1 cellular context compared by ENCODE assay signal in the genomic region with DNA sequence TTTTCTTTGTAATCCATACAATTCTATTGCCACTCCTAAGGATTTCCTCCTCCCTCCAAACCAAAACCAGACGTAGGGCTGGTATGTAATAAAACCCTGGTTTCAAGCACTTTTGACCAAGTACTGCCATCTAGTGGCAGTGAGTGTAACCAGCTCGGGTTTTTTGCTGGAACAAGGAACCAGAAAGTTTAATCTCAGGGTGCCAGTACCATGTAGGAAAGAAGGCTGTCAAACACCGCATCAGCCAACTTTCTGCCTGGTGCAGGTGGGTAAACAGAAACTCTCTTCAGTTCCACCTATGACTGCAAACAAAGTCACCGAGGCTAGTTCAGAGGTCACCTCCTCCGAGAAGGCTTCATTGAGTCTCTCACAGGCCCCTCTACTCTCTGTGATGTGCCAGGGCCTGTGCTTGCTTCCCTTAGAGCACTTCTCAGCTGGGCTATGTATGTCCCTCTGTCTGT.
A peak's percentile ranks its signal among the peaks of the same experiment; 100 is the strongest.
TF ChIP-seq lines count a peak whose summit lies in the region.

No MANE protein-coding gene starts in this region.

TF ChIP-seq in HepG2, 621 proteins besides CTCF, POLR2A, EP300 and RAD21 (continued from another document and continues in another):
- TF ChIP-seq, protein P1, sequence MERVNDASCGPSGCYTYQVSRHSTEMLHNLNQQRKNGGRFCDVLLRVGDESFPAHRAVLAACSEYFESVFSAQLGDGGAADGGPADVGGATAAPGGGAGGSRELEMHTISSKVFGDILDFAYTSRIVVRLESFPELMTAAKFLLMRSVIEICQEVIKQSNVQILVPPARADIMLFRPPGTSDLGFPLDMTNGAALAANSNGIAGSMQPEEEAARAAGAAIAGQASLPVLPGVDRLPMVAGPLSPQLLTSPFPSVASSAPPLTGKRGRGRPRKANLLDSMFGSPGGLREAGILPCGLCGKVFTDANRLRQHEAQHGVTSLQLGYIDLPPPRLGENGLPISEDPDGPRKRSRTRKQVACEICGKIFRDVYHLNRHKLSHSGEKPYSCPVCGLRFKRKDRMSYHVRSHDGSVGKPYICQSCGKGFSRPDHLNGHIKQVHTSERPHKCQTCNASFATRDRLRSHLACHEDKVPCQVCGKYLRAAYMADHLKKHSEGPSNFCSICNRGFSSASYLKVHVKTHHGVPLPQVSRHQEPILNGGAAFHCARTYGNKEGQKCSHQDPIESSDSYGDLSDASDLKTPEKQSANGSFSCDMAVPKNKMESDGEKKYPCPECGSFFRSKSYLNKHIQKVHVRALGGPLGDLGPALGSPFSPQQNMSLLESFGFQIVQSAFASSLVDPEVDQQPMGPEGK (CRISPR knock-in tag; IDR thresholded peaks at IDR 0.05): peak; percentile 52; the same call in 1 of the 2 replicates
- TF ChIP-seq ZFP1 (CRISPR knock-in tag; IDR thresholded peaks at IDR 0.05): peak; percentile 55; the same call in 1 of the 2 replicates
- TF ChIP-seq ASH2L (IDR thresholded peaks at IDR 0.05; ENCODE audit: insufficient read length, low read depth, low read length): no peak
- TF ChIP-seq, protein P2, sequence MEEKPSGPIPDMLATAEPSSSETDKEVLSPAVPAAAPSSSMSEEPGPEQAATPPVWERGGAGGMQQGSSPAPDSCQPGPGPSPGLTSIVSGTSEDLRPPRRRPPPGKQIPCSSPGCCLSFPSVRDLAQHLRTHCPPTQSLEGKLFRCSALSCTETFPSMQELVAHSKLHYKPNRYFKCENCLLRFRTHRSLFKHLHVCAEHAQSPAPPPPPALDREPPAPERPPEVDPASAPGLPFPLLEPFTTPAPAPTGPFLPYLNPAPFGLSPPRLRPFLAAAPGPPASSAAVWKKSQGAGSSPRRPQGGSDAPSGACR (CRISPR knock-in tag; IDR thresholded peaks at IDR 0.05): peak; percentile 49; the same call in 1 of the 2 replicates
- TF ChIP-seq, protein P3, sequence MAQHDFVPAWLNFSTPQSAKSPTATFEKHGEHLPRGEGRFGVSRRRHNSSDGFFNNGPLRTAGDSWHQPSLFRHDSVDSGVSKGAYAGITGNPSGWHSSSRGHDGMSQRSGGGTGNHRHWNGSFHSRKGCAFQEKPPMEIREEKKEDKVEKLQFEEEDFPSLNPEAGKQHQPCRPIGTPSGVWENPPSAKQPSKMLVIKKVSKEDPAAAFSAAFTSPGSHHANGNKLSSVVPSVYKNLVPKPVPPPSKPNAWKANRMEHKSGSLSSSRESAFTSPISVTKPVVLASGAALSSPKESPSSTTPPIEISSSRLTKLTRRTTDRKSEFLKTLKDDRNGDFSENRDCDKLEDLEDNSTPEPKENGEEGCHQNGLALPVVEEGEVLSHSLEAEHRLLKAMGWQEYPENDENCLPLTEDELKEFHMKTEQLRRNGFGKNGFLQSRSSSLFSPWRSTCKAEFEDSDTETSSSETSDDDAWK (CRISPR knock-in tag; IDR thresholded peaks at IDR 0.05): no peak
- peak; percentile 39; the same call in 1 of the 2 replicates for TF ChIP-seq PHF8 (CRISPR knock-in tag; IDR thresholded peaks at IDR 0.05)
- TF ChIP-seq, protein P4, sequence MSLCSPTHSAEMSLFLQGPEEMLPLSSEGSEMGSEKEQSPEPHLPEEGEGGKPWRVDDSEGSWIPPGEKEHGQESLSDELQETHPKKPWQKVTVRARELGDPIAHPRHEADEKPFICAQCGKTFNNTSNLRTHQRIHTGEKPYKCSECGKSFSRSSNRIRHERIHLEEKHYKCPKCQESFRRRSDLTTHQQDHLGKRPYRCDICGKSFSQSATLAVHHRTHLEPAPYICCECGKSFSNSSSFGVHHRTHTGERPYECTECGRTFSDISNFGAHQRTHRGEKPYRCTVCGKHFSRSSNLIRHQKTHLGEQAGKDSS (CRISPR knock-in tag; IDR thresholded peaks at IDR 0.05; ENCODE audit: borderline replicate concordance, low read depth): peak; percentile 9; the same call in 1 of the 2 replicates
- TF ChIP-seq, protein P5, sequence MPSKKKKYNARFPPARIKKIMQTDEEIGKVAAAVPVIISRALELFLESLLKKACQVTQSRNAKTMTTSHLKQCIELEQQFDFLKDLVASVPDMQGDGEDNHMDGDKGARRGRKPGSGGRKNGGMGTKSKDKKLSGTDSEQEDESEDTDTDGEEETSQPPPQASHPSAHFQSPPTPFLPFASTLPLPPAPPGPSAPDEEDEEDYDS (CRISPR knock-in tag; IDR thresholded peaks at IDR 0.05): peak; percentile 53; the same call in 1 of the 2 replicates
- TF ChIP-seq TEAD3 (CRISPR knock-in tag; optimal IDR thresholded peaks at IDR 0.05; ENCODE audit: borderline replicate concordance): peak; percentile 96
- TF ChIP-seq IRF2 (CRISPR knock-in tag; IDR thresholded peaks at IDR 0.05): peak; percentile 85
- TF ChIP-seq RNF2 (conservative IDR thresholded peaks at IDR 0.05; ENCODE audit: low read depth): no peak
- TF ChIP-seq, protein P6, sequence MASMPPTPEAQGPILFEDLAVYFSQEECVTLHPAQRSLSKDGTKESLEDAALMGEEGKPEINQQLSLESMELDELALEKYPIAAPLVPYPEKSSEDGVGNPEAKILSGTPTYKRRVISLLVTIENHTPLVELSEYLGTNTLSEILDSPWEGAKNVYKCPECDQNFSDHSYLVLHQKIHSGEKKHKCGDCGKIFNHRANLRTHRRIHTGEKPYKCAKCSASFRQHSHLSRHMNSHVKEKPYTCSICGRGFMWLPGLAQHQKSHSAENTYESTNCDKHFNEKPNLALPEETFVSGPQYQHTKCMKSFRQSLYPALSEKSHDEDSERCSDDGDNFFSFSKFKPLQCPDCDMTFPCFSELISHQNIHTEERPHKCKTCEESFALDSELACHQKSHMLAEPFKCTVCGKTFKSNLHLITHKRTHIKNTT (CRISPR knock-in tag; IDR thresholded peaks at IDR 0.05): no peak
- TF ChIP-seq KLF9 (CRISPR knock-in tag; IDR thresholded peaks at IDR 0.05; ENCODE audit: low read depth): peak; percentile 79; the same call in 1 of the 2 replicates
- TF ChIP-seq ZNF501 (CRISPR knock-in tag; IDR thresholded peaks at IDR 0.05): no peak; the same call in 1 of the 2 replicates
- TF ChIP-seq ZFP82 (CRISPR knock-in tag; IDR thresholded peaks at IDR 0.05; ENCODE audit: borderline replicate concordance): 0 out of 2 replicates have a peak, but pooled peaks have one; percentile 52
- peak; percentile 45 for TF ChIP-seq GATAD1 (CRISPR knock-in tag; IDR thresholded peaks at IDR 0.05)
- no peak for TF ChIP-seq KDM1A (CRISPR knock-in tag; IDR thresholded peaks at IDR 0.05)
- no peak for TF ChIP-seq ZNF672 (CRISPR knock-in tag; IDR thresholded peaks at IDR 0.05)
- TF ChIP-seq, protein P7, sequence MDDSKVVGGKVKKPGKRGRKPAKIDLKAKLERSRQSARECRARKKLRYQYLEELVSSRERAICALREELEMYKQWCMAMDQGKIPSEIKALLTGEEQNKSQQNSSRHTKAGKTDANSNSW (CRISPR knock-in tag; IDR thresholded peaks at IDR 0.05; ENCODE audit: borderline replicate concordance): no peak
- TF ChIP-seq PHF5A (CRISPR knock-in tag; IDR thresholded peaks at IDR 0.05; ENCODE audit: low read depth, unreplicated experiment): peak; percentile 45
- TF ChIP-seq SUZ12 (IDR thresholded peaks at IDR 0.05; ENCODE audit: low read depth, low read length): no peak
- TF ChIP-seq ZNF136 (CRISPR knock-in tag; IDR thresholded peaks at IDR 0.05; ENCODE audit: low read depth): no peak
- TF ChIP-seq, protein P8, sequence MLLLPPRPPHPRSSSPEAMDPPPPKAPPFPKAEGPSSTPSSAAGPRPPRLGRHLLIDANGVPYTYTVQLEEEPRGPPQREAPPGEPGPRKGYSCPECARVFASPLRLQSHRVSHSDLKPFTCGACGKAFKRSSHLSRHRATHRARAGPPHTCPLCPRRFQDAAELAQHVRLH (CRISPR knock-in tag; IDR thresholded peaks at IDR 0.05; ENCODE audit: borderline replicate concordance, low read depth): peak; percentile 81; the same call in 1 of the 2 replicates
- no peak for TF ChIP-seq PHF20 (CRISPR knock-in tag; IDR thresholded peaks at IDR 0.05)
- TF ChIP-seq, protein P9, sequence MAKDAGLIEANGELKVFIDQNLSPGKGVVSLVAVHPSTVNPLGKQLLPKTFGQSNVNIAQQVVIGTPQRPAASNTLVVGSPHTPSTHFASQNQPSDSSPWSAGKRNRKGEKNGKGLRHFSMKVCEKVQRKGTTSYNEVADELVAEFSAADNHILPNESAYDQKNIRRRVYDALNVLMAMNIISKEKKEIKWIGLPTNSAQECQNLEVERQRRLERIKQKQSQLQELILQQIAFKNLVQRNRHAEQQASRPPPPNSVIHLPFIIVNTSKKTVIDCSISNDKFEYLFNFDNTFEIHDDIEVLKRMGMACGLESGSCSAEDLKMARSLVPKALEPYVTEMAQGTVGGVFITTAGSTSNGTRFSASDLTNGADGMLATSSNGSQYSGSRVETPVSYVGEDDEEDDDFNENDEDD (CRISPR knock-in tag; IDR thresholded peaks at IDR 0.05; ENCODE audit: borderline replicate concordance): 0 out of 2 replicates have a peak, but pooled peaks have one; percentile 31
- TF ChIP-seq, protein P10, sequence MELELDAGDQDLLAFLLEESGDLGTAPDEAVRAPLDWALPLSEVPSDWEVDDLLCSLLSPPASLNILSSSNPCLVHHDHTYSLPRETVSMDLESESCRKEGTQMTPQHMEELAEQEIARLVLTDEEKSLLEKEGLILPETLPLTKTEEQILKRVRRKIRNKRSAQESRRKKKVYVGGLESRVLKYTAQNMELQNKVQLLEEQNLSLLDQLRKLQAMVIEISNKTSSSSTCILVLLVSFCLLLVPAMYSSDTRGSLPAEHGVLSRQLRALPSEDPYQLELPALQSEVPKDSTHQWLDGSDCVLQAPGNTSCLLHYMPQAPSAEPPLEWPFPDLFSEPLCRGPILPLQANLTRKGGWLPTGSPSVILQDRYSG (CRISPR knock-in tag; IDR thresholded peaks at IDR 0.05): no peak
- peak; percentile 32; the same call in 1 of the 2 replicates for TF ChIP-seq PITX1 (CRISPR knock-in tag; IDR thresholded peaks at IDR 0.05)
- no peak for TF ChIP-seq ZNF30 (CRISPR knock-in tag; IDR thresholded peaks at IDR 0.05)
- no peak for TF ChIP-seq ATM (IDR thresholded peaks at IDR 0.05; ENCODE audit: borderline replicate concordance)
- TF ChIP-seq SMAD3 (CRISPR knock-in tag; IDR thresholded peaks at IDR 0.05): peak; percentile 82; the same call in 1 of the 2 replicates
- TF ChIP-seq, protein P11, sequence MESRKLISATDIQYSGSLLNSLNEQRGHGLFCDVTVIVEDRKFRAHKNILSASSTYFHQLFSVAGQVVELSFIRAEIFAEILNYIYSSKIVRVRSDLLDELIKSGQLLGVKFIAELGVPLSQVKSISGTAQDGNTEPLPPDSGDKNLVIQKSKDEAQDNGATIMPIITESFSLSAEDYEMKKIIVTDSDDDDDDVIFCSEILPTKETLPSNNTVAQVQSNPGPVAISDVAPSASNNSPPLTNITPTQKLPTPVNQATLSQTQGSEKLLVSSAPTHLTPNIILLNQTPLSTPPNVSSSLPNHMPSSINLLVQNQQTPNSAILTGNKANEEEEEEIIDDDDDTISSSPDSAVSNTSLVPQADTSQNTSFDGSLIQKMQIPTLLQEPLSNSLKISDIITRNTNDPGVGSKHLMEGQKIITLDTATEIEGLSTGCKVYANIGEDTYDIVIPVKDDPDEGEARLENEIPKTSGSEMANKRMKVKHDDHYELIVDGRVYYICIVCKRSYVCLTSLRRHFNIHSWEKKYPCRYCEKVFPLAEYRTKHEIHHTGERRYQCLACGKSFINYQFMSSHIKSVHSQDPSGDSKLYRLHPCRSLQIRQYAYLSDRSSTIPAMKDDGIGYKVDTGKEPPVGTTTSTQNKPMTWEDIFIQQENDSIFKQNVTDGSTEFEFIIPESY (CRISPR knock-in tag; IDR thresholded peaks at IDR 0.05): no peak
- TF ChIP-seq, protein P12, sequence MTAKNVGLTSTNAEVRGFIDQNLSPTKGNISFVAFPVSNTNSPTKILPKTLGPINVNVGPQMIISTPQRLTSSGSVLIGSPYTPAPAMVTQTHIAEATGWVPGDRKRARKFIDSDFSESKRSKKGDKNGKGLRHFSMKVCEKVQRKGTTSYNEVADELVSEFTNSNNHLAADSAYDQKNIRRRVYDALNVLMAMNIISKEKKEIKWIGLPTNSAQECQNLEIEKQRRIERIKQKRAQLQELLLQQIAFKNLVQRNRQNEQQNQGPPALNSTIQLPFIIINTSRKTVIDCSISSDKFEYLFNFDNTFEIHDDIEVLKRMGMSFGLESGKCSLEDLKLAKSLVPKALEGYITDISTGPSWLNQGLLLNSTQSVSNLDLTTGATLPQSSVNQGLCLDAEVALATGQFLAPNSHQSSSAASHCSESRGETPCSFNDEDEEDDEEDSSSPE (CRISPR knock-in tag; IDR thresholded peaks at IDR 0.05): peak; percentile 35; the same call in 1 of the 2 replicates
- TF ChIP-seq STAG1 (CRISPR knock-in tag; IDR thresholded peaks at IDR 0.05): peak; percentile 98
- TF ChIP-seq NR3C1 (CRISPR knock-in tag; IDR thresholded peaks at IDR 0.05): no peak
- TF ChIP-seq, protein P13, sequence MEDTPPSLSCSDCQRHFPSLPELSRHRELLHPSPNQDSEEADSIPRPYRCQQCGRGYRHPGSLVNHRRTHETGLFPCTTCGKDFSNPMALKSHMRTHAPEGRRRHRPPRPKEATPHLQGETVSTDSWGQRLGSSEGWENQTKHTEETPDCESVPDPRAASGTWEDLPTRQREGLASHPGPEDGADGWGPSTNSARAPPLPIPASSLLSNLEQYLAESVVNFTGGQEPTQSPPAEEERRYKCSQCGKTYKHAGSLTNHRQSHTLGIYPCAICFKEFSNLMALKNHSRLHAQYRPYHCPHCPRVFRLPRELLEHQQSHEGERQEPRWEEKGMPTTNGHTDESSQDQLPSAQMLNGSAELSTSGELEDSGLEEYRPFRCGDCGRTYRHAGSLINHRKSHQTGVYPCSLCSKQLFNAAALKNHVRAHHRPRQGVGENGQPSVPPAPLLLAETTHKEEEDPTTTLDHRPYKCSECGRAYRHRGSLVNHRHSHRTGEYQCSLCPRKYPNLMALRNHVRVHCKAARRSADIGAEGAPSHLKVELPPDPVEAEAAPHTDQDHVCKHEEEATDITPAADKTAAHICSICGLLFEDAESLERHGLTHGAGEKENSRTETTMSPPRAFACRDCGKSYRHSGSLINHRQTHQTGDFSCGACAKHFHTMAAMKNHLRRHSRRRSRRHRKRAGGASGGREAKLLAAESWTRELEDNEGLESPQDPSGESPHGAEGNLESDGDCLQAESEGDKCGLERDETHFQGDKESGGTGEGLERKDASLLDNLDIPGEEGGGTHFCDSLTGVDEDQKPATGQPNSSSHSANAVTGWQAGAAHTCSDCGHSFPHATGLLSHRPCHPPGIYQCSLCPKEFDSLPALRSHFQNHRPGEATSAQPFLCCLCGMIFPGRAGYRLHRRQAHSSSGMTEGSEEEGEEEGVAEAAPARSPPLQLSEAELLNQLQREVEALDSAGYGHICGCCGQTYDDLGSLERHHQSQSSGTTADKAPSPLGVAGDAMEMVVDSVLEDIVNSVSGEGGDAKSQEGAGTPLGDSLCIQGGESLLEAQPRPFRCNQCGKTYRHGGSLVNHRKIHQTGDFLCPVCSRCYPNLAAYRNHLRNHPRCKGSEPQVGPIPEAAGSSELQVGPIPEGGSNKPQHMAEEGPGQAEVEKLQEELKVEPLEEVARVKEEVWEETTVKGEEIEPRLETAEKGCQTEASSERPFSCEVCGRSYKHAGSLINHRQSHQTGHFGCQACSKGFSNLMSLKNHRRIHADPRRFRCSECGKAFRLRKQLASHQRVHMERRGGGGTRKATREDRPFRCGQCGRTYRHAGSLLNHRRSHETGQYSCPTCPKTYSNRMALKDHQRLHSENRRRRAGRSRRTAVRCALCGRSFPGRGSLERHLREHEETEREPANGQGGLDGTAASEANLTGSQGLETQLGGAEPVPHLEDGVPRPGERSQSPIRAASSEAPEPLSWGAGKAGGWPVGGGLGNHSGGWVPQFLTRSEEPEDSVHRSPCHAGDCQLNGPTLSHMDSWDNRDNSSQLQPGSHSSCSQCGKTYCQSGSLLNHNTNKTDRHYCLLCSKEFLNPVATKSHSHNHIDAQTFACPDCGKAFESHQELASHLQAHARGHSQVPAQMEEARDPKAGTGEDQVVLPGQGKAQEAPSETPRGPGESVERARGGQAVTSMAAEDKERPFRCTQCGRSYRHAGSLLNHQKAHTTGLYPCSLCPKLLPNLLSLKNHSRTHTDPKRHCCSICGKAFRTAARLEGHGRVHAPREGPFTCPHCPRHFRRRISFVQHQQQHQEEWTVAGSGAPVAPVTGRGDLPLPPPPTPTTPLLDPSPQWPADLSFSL (CRISPR knock-in tag; IDR thresholded peaks at IDR 0.05): no peak
- TF ChIP-seq HNRNPH1 (optimal IDR thresholded peaks at IDR 0.05; ENCODE audit: low read depth, low read length): no peak
- TF ChIP-seq NR2C2 (CRISPR knock-in tag; IDR thresholded peaks at IDR 0.05; ENCODE audit: borderline replicate concordance): no peak
- TF ChIP-seq KDM2A (CRISPR knock-in tag; IDR thresholded peaks at IDR 0.05; ENCODE audit: borderline replicate concordance, low read depth): 0 out of 2 replicates have a peak, but pooled peaks have one; percentile 61
